In genomic region chr22:30357650-30358215, GRCh38 we compare ENCODE assay signal across 8 cellular contexts. TPM values are rescaled to one million over a fixed set of nuclear protein-coding genes. Genes with fewer than 3 reads are reported as not detected.
A peak's percentile ranks its signal among the peaks of the same experiment; 100 is the strongest.
DNase-seq lines count a peak whose midpoint lies in the region; ATAC-seq and TF ChIP-seq lines count a peak whose summit lies in the region.

No MANE protein-coding gene starts in this region.

- H3K4me1 ChIP-seq in DOHH2 (ENCODE audit: control insufficient read depth, low read length), result peaks cover 22% of the 10 kb centered on the region
- H3K4me1 ChIP-seq in PC-3 (ENCODE audit: insufficient read depth, low read length), result peaks cover 8% of the 10 kb centered on the region
- peaks cover 8% of the 10 kb centered on the region for H3K4me1 ChIP-seq in endocrine pancreas (ENCODE audit: control insufficient read depth, insufficient read depth, low read length)
- H3K4me1 ChIP-seq in ovary (ENCODE audit: insufficient read depth), result peaks cover 8% of the 10 kb centered on the region

- H3K9ac ChIP-seq in PC-3 (ENCODE audit: low read length), result peak overlapping the region; percentile 97; the same call in 1 of the 2 replicates
- H3K9ac ChIP-seq in endocrine pancreas (ENCODE audit: control insufficient read depth, insufficient read depth, low read length), result no peak overlapping the region

- ATAC-seq in PC-3 (no peak), GM19035 (IDR thresholded peaks at IDR 0.05; ENCODE audit: unreplicated experiment) (no peak)

- TF ChIP-seq CTCF in DOHH2 (IDR thresholded peaks at IDR 0.05; ENCODE audit: low read depth, low read length, poor library complexity, severe bottlenecking) (no peak), PC-3 (conservative IDR thresholded peaks at IDR 0.05; ENCODE audit: low read depth, low read length) (no peak), ovary (IDR thresholded peaks at IDR 0.05) (no peak)

- POLR2A ChIA-PET in PC-3 (lab: Charles Lee; ENCODE audit: unreplicated experiment), result no interaction called here

- H3K4me2 ChIP-seq in DOHH2 (ENCODE audit: low read length) (peak overlapping the region; percentile 92), PC-3 (ENCODE audit: low read length) (peak overlapping the region; percentile 85)

- H3K9me2 ChIP-seq in DOHH2 (replicated peaks; ENCODE audit: control insufficient read depth, low read length) (no peaks in the 10 kb centered on the region), PC-3 (replicated peaks; ENCODE audit: low read length) (no peaks in the 10 kb centered on the region)

- no TSS peak for BruUV-seq in PC-3 (replicated peaks; lab: Mats Ljungman, UMichigan)

- no peaks in the 10 kb centered on the region for H3F3A ChIP-seq in DOHH2 (ENCODE audit: control insufficient read depth, insufficient read depth)
- H3F3A ChIP-seq in PC-3 (ENCODE audit: low read length, unreplicated experiment), result no peaks in the 10 kb centered on the region

- no peak for TF ChIP-seq EP300 in ovary (IDR thresholded peaks at IDR 0.05)

- peaks cover 16% of the 10 kb centered on the region for H4K20me1 ChIP-seq in DOHH2 (ENCODE audit: control insufficient read depth, insufficient read depth, low read depth, low read length)
- peaks cover 13% of the 10 kb centered on the region; the same call in 1 of the 2 replicates for H4K20me1 ChIP-seq in PC-3 (ENCODE audit: low read length)

- H3K4me3 ChIP-seq in DOHH2 (ENCODE audit: low read length) (no peak overlapping the region), PC-3 (ENCODE audit: low read length) (peak overlapping the region; percentile 97), endocrine pancreas (ENCODE audit: control insufficient read depth, insufficient read depth, low read length) (peak overlapping the region; percentile 50), ovary (peak overlapping the region; percentile 68)

- intact Hi-C loops in PC-3 (cut with micrococcal nuclease), result no loop called here
- intact Hi-C loops in ovary (cut with DNase I), result loop anchor here in 2 of 4 donors (2.0 kb wide), 3 partner anchors 29 to 69 kb away; partner anchors contain the start of genes CASTOR1 (in 2 of the 2), RNF215 (in 1 of the 2) and TBC1D10A (in 1 of the 2)

- H3K27ac ChIP-seq in DOHH2 (ENCODE audit: low read depth, low read length), result no peak overlapping the region
- no peak overlapping the region for H3K27ac ChIP-seq in PC-3 (ENCODE audit: low read length)
- H3K27ac ChIP-seq in ovary, result no peak overlapping the region

- CTCF ChIA-PET in PC-3 (lab: Charles Lee), result no interaction called here

- DNase-seq in PC-3 (no peak), ovary (no peak), DMS53 treated with DMSO at 0.1 percent for 48 hours (lab: John Stamatoyannopoulos, UW; ENCODE audit: unreplicated experiment) (no peak), islet precursor cell (no peak), NCI-H524 (lab: John Stamatoyannopoulos, UW) (no peak)

- peaks cover 36% of the 10 kb centered on the region for H3K79me2 ChIP-seq in DOHH2 (ENCODE audit: control insufficient read depth, low read length)
- H3K79me2 ChIP-seq in PC-3 (ENCODE audit: low read length), result peaks cover 36% of the 10 kb centered on the region

- H3K9me3 ChIP-seq in DOHH2 (ENCODE audit: control insufficient read depth, insufficient read depth, low read length), result no peaks in the 10 kb centered on the region
- H3K9me3 ChIP-seq in PC-3 (ENCODE audit: low read length), result no peaks in the 10 kb centered on the region
- H3K9me3 ChIP-seq in endocrine pancreas (ENCODE audit: control insufficient read depth, low read length), result no peaks in the 10 kb centered on the region
- no peaks in the 10 kb centered on the region for H3K9me3 ChIP-seq in ovary

- H3K27me3 ChIP-seq in DOHH2 (ENCODE audit: control insufficient read depth, low read length) (no peaks in the 10 kb centered on the region), PC-3 (ENCODE audit: low read length) (no peaks in the 10 kb centered on the region), endocrine pancreas (ENCODE audit: control insufficient read depth, insufficient read depth, low read length) (no peaks in the 10 kb centered on the region), ovary (no peaks in the 10 kb centered on the region)

- H3K36me3 ChIP-seq in DOHH2 (ENCODE audit: control insufficient read depth, low read length) (peaks cover 22% of the 10 kb centered on the region), PC-3 (ENCODE audit: low read depth, low read length) (peaks cover 6% of the 10 kb centered on the region; the same call in 1 of the 2 replicates), endocrine pancreas (ENCODE audit: control insufficient read depth, insufficient read depth, low read length) (no peaks in the 10 kb centered on the region), ovary (no peaks in the 10 kb centered on the region)

- no peak for TF ChIP-seq POLR2A in ovary (IDR thresholded peaks at IDR 0.05)

- peak overlapping the region; percentile 98; the same call in 1 of the 2 replicates for H2AFZ ChIP-seq in PC-3 (ENCODE audit: low read length)

- 49 to 51% (median 49%) methylated on average over 22 of the region's 22 CpGs for WGBS in ovary, 3 donors

RNA-seq across cellular contexts. Expression of gene CCDC157, which starts 0.9 kb away (rescaled TPM):
- total RNA-seq in PC-3 (2014; rRNA removed) (1.5 and 3.5 TPM in 2 replicates), ovary (10 to 100 TPM in 1 of 7 donors, 1 to 10 TPM in 6; 2.0 to 28.0 (median 2.7) TPM)
- 1 to 10 TPM in 1 of 2 donors, under 1 TPM in 1; 0.60 to 1.8 TPM for polyA plus RNA-seq in ovary

RNA-seq across cellular contexts. Expression of gene SF3A1, which starts 1.0 kb away (rescaled TPM):
- total RNA-seq in PC-3 (2014; rRNA removed), result 59.2 and 69.3 TPM in 2 replicates
- total RNA-seq in ovary, result 100 to 1,000 TPM in 5 of 7 donors, 10 to 100 TPM in 2; 36.4 to 211 (median 176) TPM
- polyA plus RNA-seq in ovary, result 10 to 100 TPM; 42.3 to 80.8 TPM

RNA-seq across cellular contexts. Expression of gene RNF215, which starts 29.5 kb away (rescaled TPM):
- 22.6 and 25.2 TPM in 2 replicates for total RNA-seq in PC-3 (2014; rRNA removed)
- 10 to 100 TPM in 5 of 7 donors, 1 to 10 TPM in 2; 6.1 to 26.1 (median 15.4) TPM for total RNA-seq in ovary
- polyA plus RNA-seq in ovary, result 10 to 100 TPM in 1 of 2 donors, 1 to 10 TPM in 1; 2.9 to 13.6 TPM

RNA-seq across cellular contexts. Expression of gene TBC1D10A, which starts 31.0 kb away (rescaled TPM):
- total RNA-seq in PC-3 (2014; rRNA removed) (12.6 and 19.5 TPM in 2 replicates), ovary (10 to 100 TPM; 19.6 to 39.3 (median 30.7) TPM)
- 10 to 100 TPM in 1 of 2 donors, 1 to 10 TPM in 1; 6.1 to 28.1 TPM for polyA plus RNA-seq in ovary

RNA-seq across cellular contexts. Expression of gene SEC14L2, which starts 39.1 kb away (rescaled TPM):
- total RNA-seq in PC-3 (2014; rRNA removed) (9.7 and 16.8 TPM in 2 replicates), ovary (10 to 100 TPM in 3 of 7 donors, 1 to 10 TPM in 4; 3.0 to 14.3 (median 9.0) TPM)
- polyA plus RNA-seq in ovary, result 1 to 10 TPM; 2.5 to 8.2 TPM
